ENCODE assay signal across 25 cellular contexts in genomic region chr2:234116050-234116449, GRCh38.
DNase-seq lines count a peak whose midpoint lies in the region; ATAC-seq and TF ChIP-seq lines count a peak whose summit lies in the region.
"Had no signal": no experiment of that assay in that cellular context is flagged by ENCODE, and none has a peak within 500 bp of the region (broad histone marks: within the 10 kb centered on the region; RNA-seq: fewer than 3 reads in every experiment).

No MANE protein-coding gene starts in this region.

- BruUV-seq in mammary epithelial cell (replicated peaks; lab: Mats Ljungman, UMichigan): no TSS peak

- H2AFZ ChIP-seq in mammary epithelial cell (ENCODE audit: low read depth, low read length): peak overlapping the region; percentile 75

- H3K9ac ChIP-seq in mammary epithelial cell (ENCODE audit: insufficient read depth, low read length): no peak overlapping the region

- H3K36me3 Mint-ChIP-seq in activated CD4-positive, alpha-beta T cell treated with anti-CD3 and anti-CD28 coated beads for 36 hours (ENCODE audit: low read depth): no peaks in the 10 kb centered on the region
- H3K36me3 Mint-ChIP-seq: CD14-positive monocyte had no signal

- H3K9me3 Mint-ChIP-seq in activated CD4-positive, alpha-beta T cell treated with anti-CD3 and anti-CD28 coated beads for 36 hours (ENCODE audit: low read depth): no peaks in the 10 kb centered on the region
- H3K9me3 Mint-ChIP-seq: CD14-positive monocyte, HFFc6 had no signal

- TF ChIP-seq POLR2A in breast epithelium (IDR thresholded peaks at IDR 0.05): no peak

- in situ Hi-C loops in mammary epithelial cell (cut with MboI; ENCODE audit: low sequenced_read_pairs in 2 of 2): no loop called here

- peaks cover 4% of the 10 kb centered on the region for H3K4me1 Mint-ChIP-seq in activated CD4-positive, alpha-beta T cell treated with anti-CD3 and anti-CD28 coated beads for 36 hours
- H3K4me1 Mint-ChIP-seq: B cell, CD14-positive monocyte had no signal

- H3K4me1 ChIP-seq in mammary epithelial cell (ENCODE audit: insufficient read depth, low read length) (peaks cover 20% of the 10 kb centered on the region), breast epithelium (no peaks in the 10 kb centered on the region)

- H3K36me3 ChIP-seq in mammary epithelial cell (ENCODE audit: insufficient read depth, low read length): no peaks in the 10 kb centered on the region
- no peaks in the 10 kb centered on the region for H3K36me3 ChIP-seq in breast epithelium

- no peaks in the 10 kb centered on the region for H4K20me1 ChIP-seq in mammary epithelial cell (ENCODE audit: insufficient read depth, low read length)

- ATAC-seq in HG03342 (IDR thresholded peaks at IDR 0.05; ENCODE audit: unreplicated experiment): no peak
- no peak for ATAC-seq in activated CD4-positive, alpha-beta T cell treated with anti-CD3 and anti-CD28 coated beads for 36 hours

- TF ChIP-seq CTCF in mammary epithelial cell (conservative IDR thresholded peaks at IDR 0.05 in 1 of 2, IDR thresholded peaks at IDR 0.05 in 1 of 2; ENCODE audit: extremely low read depth in 1 of 2, insufficient read depth in 1 of 2, low read depth in 1 of 2, low read length in 2 of 2) (no peak), breast epithelium (IDR thresholded peaks at IDR 0.05) (no peak)

- H3K27me3 ChIP-seq in mammary epithelial cell (ENCODE audit: insufficient read depth, low read length) (no peaks in the 10 kb centered on the region), breast epithelium (no peaks in the 10 kb centered on the region)

- CTCF ChIA-PET in mammary epithelial cell (lab: Charles Lee; ENCODE audit: low non-redundant PET): no interaction called here
- CTCF ChIA-PET in activated CD4-positive, alpha-beta T cell treated with anti-CD3 and anti-CD28 coated beads for 36 hours (lab: Charles Lee): interaction anchor here (0.7 to 1.1 kb wide), 2 partner anchors 19 to 388 kb away, joined by 4 read pairs; no protein-coding TSS in a partner anchor

- dilution Hi-C loops in mammary epithelial cell (cut with HindIII; ENCODE audit: low sequenced_read_pairs): no loop called here

- WGBS in mammary epithelial cell (ENCODE audit: low coverage, missing lambda C conversion rate): 7% methylated on average over 4 of the region's 4 CpGs

- no peaks in the 10 kb centered on the region for H3K79me2 ChIP-seq in mammary epithelial cell (ENCODE audit: insufficient read depth, low read length)

- H3K4me2 ChIP-seq in mammary epithelial cell (ENCODE audit: insufficient read depth, low read depth, low read length): peak overlapping the region; percentile 5

- H3K27me3 Mint-ChIP-seq in activated CD4-positive, alpha-beta T cell treated with anti-CD3 and anti-CD28 coated beads for 36 hours: no peaks in the 10 kb centered on the region

- intact Hi-C loops in mammary epithelial cell (cut with micrococcal nuclease) (no loop called here), breast epithelium (cut with DNase I; ENCODE audit: low total_unique reads) (no loop called here)
- intact Hi-C loops in activated CD4-positive, alpha-beta T cell treated with anti-CD3 and anti-CD28 coated beads for 36 hours (cut with DNase I, micrococcal nuclease): no loop called here

- peak; percentile 31 for DNase-seq in mammary epithelial cell
- no peak for DNase-seq in breast epithelium (ENCODE audit: low spot score in 2 of 2)
- DNase-seq in RPMI7951 (ENCODE audit: low read depth): peak; percentile 43
- peak; percentile 32 for DNase-seq in kidney glomerular epithelial cell (lab: John Stamatoyannopoulos, UW)
- DNase-seq in DMS79 (lab: John Stamatoyannopoulos, UW): no peak
- no peak for DNase-seq in activated CD4-positive, alpha-beta T cell treated with anti-CD3 and anti-CD28 coated beads for 36 hours
- DNase-seq in MV-4-11 (lab: John Stamatoyannopoulos, UW): no peak
- DNase-seq: 8988T, GDM1, H7, HFFc6, KBM-7, NCI-H1105 treated with DMSO at 0.1 percent for 48 hours, NCI-H1694, NCI-H2081 treated with DMSO at 0.1 percent for 48 hours, NCI-H2171 treated with DMSO at 0.1 percent for 48 hours, NCI-H526, OCI-M1, SHP77 treated with DMSO at 0.1 percent for 48 hours had no signal

- H3K4me3 ChIP-seq in mammary epithelial cell (replicated peaks in 1 of 3; ENCODE audit: insufficient read depth in 1 of 3, low read depth in 2 of 3, low read length in 3 of 3): no peak overlapping the region
- H3K4me3 ChIP-seq in breast epithelium: no peak overlapping the region
- H3K4me3 ChIP-seq: SK-N-MC had no signal

- no peak overlapping the region for H3K27ac ChIP-seq in mammary epithelial cell (ENCODE audit: insufficient read depth, low read depth, low read length)
- H3K27ac ChIP-seq in breast epithelium: no peak overlapping the region
- H3K27ac ChIP-seq: HL-60, RWPE1, SK-N-MC had no signal

- H3K27ac Mint-ChIP-seq in activated CD4-positive, alpha-beta T cell treated with anti-CD3 and anti-CD28 coated beads for 36 hours: no peak overlapping the region
- H3K27ac Mint-ChIP-seq: B cell, CD14-positive monocyte, HFFc6 had no signal

- POLR2A ChIA-PET in activated CD4-positive, alpha-beta T cell treated with anti-CD3 and anti-CD28 coated beads for 36 hours (lab: Charles Lee): no interaction called here

- no peak overlapping the region for H3K4me3 Mint-ChIP-seq in activated CD4-positive, alpha-beta T cell treated with anti-CD3 and anti-CD28 coated beads for 36 hours
- H3K4me3 Mint-ChIP-seq: B cell, CD14-positive monocyte, HFFc6 had no signal

- no peaks in the 10 kb centered on the region for H3K9me3 ChIP-seq in mammary epithelial cell (replicated peaks; ENCODE audit: insufficient read depth, low read length)
- H3K9me3 ChIP-seq in breast epithelium: no peaks in the 10 kb centered on the region

Comparison
In these comparisons a context has a peak if more than half of its experiments do, and no peak if none do; other contexts are left out.
1. DNase-seq: peak in mammary epithelial cell (single experiment), RPMI7951 (single experiment) and kidney glomerular epithelial cell (single experiment); none in breast epithelium (0 of 2), DMS79 (single experiment), activated CD4-positive, alpha-beta T cell treated with anti-CD3 and anti-CD28 coated beads for 36 hours (single experiment) and MV-4-11 (single experiment).